ENCODE assay signal across 13 cellular contexts in genomic region chr17:76983075-76983411, GRCh38.
DNase-seq lines count a peak whose midpoint lies in the region; ATAC-seq lines count a peak whose summit lies in the region.
"Had no signal": no experiment of that assay in that cellular context is flagged by ENCODE, and none has a peak within 500 bp of the region (broad histone marks: within the 10 kb centered on the region; RNA-seq: fewer than 3 reads in every experiment).

No MANE protein-coding gene starts in this region.

- H3K4me3 Mint-ChIP-seq in stimulated activated naive CD8-positive, alpha-beta T cell treated with anti-CD3 and anti-CD28 coated beads, Interleukin-15, amount 100 ng/mL, for 72 hours, result peak overlapping the region in 1 of 2 donors; percentile 24
- peak overlapping the region in 2 of 3 donors; percentile 41 to 49 for H3K4me3 Mint-ChIP-seq in T-cell
- H3K4me3 Mint-ChIP-seq: immature natural killer cell had no signal

- peak overlapping the region in 1 of 2 donors; percentile 79 for H3K27ac Mint-ChIP-seq in stimulated activated naive CD8-positive, alpha-beta T cell treated with anti-CD3 and anti-CD28 coated beads, Interleukin-15, amount 100 ng/mL, for 72 hours
- peak overlapping the region; percentile 88 to 91 for H3K27ac Mint-ChIP-seq in T-cell
- H3K27ac Mint-ChIP-seq: immature natural killer cell had no signal

- H3K27me3 Mint-ChIP-seq in stimulated activated naive CD8-positive, alpha-beta T cell treated with anti-CD3 and anti-CD28 coated beads, Interleukin-15, amount 100 ng/mL, for 72 hours, result no peaks in the 10 kb centered on the region
- H3K27me3 Mint-ChIP-seq in T-cell, result no peaks in the 10 kb centered on the region

- ATAC-seq in stimulated activated naive CD8-positive, alpha-beta T cell treated with anti-CD3 and anti-CD28 coated beads, Interleukin-15, Interleukin-2, amounts not matched to agents 100 U/mL and 50 U/mL, for 24 hours, result peak; percentile 42
- no peak for ATAC-seq in stimulated activated naive CD8-positive, alpha-beta T cell treated with anti-CD3 and anti-CD28 coated beads, Interleukin-15, amount 100 ng/mL, for 72 hours
- peak in 3 of 4 experiments; percentile 31 to 41 (median 36) for ATAC-seq in T-cell (replicated peaks in 1 of 4)
- ATAC-seq in left lobe of liver, result peak; percentile 40
- no peak for ATAC-seq in HG03565 (IDR thresholded peaks at IDR 0.05; ENCODE audit: unreplicated experiment)

- H3K9me3 Mint-ChIP-seq in stimulated activated naive CD8-positive, alpha-beta T cell treated with anti-CD3 and anti-CD28 coated beads, Interleukin-15, amount 100 ng/mL, for 72 hours, result peaks cover 8 to 14% of the 10 kb centered on the region in 2 donors
- peaks cover 3 to 7% (median 5%) of the 10 kb centered on the region in 3 donors for H3K9me3 Mint-ChIP-seq in T-cell

- POLR2A ChIA-PET in T-cell (lab: Charles Lee), result no interaction called here

- H3K36me3 Mint-ChIP-seq in T-cell, result peaks cover 6% of the 10 kb centered on the region
- H3K36me3 Mint-ChIP-seq: immature natural killer cell had no signal

- peaks cover 19% of the 10 kb centered on the region for H3K4me1 Mint-ChIP-seq in stimulated activated naive CD8-positive, alpha-beta T cell treated with anti-CD3 and anti-CD28 coated beads, Interleukin-15, amount 100 ng/mL, for 72 hours
- peaks cover 13 to 24% (median 19%) of the 10 kb centered on the region in 3 donors for H3K4me1 Mint-ChIP-seq in T-cell

- CTCF ChIA-PET in T-cell (lab: Charles Lee), result interaction anchor here in 1 of 2 donors (0.6 kb wide), 1 partner anchor 16 kb away, joined by 5 read pairs; no protein-coding TSS in a partner anchor

- no peak for DNase-seq in stimulated activated naive CD8-positive, alpha-beta T cell treated with anti-CD3 and anti-CD28 coated beads, Interleukin-15, Interleukin-2, amounts not matched to agents 100 U/mL and 50 U/mL, for 24 hours
- no peak for DNase-seq in stimulated activated naive CD8-positive, alpha-beta T cell treated with anti-CD3 and anti-CD28 coated beads, Interleukin-15, amount 100 ng/mL, for 72 hours
- DNase-seq in T-cell (no peak), left lobe of liver (ENCODE audit: low spot score) (no peak), NCI-H1436 treated with DMSO at 0.1 percent for 48 hours (lab: John Stamatoyannopoulos, UW) (no peak), AG08396 (ENCODE audit: low spot score) (no peak)
- DNase-seq: activated CD4-positive, CD25-positive, alpha-beta regulatory T cell treated with anti-CD3 and anti-CD28 coated beads, Interleukin-2, amount 50 U/mL, for 72 hours; BE2C; cortex of kidney; DMS79; immature natural killer cell; MV-4-11 had no signal

Comparison
In these comparisons a context has a peak if more than half of its experiments do, and no peak if none do; other contexts are left out.
1. ATAC-seq: peak in stimulated activated naive CD8-positive, alpha-beta T cell treated with anti-CD3 and anti-CD28 coated beads, Interleukin-15, Interleukin-2, amounts not matched to agents 100 U/mL and 50 U/mL, for 24 hours (single experiment), T-cell (3 of 4) and left lobe of liver (single experiment); none in stimulated activated naive CD8-positive, alpha-beta T cell treated with anti-CD3 and anti-CD28 coated beads, Interleukin-15, amount 100 ng/mL, for 72 hours (single experiment) and HG03565 (single experiment).